15 cellular contexts compared by ENCODE assay signal in the genomic region with DNA sequence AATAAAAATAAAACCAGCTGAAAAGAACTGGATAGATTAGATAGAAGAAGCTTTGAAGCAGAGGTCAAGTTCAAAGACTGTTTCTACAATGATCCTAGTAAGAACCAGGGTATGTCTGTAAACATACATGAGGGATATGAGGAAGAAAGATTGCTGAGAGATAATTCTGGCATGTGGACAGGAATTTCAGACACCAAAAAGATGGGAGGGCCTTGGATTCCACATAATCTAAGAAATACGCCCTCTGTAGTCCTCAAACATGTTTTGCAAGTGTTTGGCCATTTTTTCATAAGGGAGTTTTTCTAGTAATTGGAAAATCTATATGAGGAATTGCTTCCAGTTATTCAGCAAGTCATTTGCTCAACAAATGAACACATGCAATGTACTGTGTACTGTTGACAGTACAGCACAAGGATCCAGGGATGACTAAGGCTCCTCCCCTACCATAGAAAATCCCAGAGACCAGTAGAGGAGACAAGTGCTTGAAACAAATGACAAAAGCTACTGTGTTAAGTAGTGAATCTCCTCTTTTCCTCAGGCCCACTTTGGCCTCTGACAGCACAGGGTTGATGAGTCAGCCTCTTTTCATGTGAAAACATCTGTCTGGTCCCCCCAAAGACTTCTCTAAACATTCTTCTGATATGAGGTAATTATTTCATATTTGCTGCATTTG.
DNase-seq lines count a peak whose midpoint lies in the region; ATAC-seq and TF ChIP-seq lines count a peak whose summit lies in the region.
"Had no signal": no experiment of that assay in that cellular context is flagged by ENCODE, and none has a peak within 500 bp of the region (broad histone marks: within the 10 kb centered on the region; RNA-seq: fewer than 3 reads in every experiment).

No MANE protein-coding gene starts in this region.

- peaks cover 10% of the 10 kb centered on the region for H3K4me1 Mint-ChIP-seq in neural crest cell
- no peaks in the 10 kb centered on the region for H3K4me1 Mint-ChIP-seq in effector memory CD8-positive, alpha-beta T cell (ENCODE audit: low read depth in 2 of 2)

- DNase-seq in Daoy (ENCODE audit: low read depth), result peak; percentile 62
- peak; percentile 82 to 86 for DNase-seq in fibroblast of lung (ENCODE audit: low read depth in 2 of 2)
- DNase-seq in neural crest cell (ENCODE audit: low read depth, low spot score), result no peak
- no peak for DNase-seq in effector memory CD8-positive, alpha-beta T cell
- no peak for DNase-seq in substantia nigra (lab: John Stamatoyannopoulos, UW)
- DNase-seq in activated CD8-positive, alpha-beta memory T cell treated with anti-CD3 and anti-CD28 coated beads, Interleukin-2, amount 50 U/mL, for 4 hours, result no peak
- DNase-seq: activated gamma-delta T cell treated with Interleukin-2 at 50 U/mL for 16 hours, COR-L47, cortex of kidney, GOT3, NCI-H146, NCI-H82, psoas muscle had no signal

- H3K9ac ChIP-seq in OCI-LY1 (ENCODE audit: low read length), result no peak overlapping the region
- no peak overlapping the region for H3K9ac ChIP-seq in fibroblast of lung (ENCODE audit: insufficient read depth, low read length)

- H3K36me3 Mint-ChIP-seq in neural crest cell (ENCODE audit: low read depth), result no peaks in the 10 kb centered on the region
- H3K36me3 Mint-ChIP-seq in effector memory CD8-positive, alpha-beta T cell (ENCODE audit: insufficient read depth), result no peaks in the 10 kb centered on the region

- H3K27ac ChIP-seq in OCI-LY1 (ENCODE audit: low read depth, low read length, poor library complexity, severe bottlenecking) (no peak overlapping the region), fibroblast of lung (ENCODE audit: insufficient read depth, low read length) (peak overlapping the region; percentile 28), substantia nigra (ENCODE audit: low read depth, low read length, poor library complexity, severe bottlenecking) (no peak overlapping the region)
- H3K27ac ChIP-seq: psoas muscle had no signal

- H3K9me3 ChIP-seq in OCI-LY1 (ENCODE audit: low read length) (no peaks in the 10 kb centered on the region), fibroblast of lung (ENCODE audit: control insufficient read depth, insufficient read depth, low read depth, low read length) (no peaks in the 10 kb centered on the region)
- H3K9me3 ChIP-seq: psoas muscle had no signal

- H3K27me3 Mint-ChIP-seq in neural crest cell (ENCODE audit: low read depth), result no peaks in the 10 kb centered on the region
- H3K27me3 Mint-ChIP-seq in effector memory CD8-positive, alpha-beta T cell, result peaks cover 0 to 8% of the 10 kb centered on the region in 2 donors

- ATAC-seq in effector memory CD8-positive, alpha-beta T cell (replicated peaks), result no peak
- ATAC-seq in GM21576 (IDR thresholded peaks at IDR 0.05; ENCODE audit: unreplicated experiment), result no peak

- H3K79me2 ChIP-seq in OCI-LY1 (ENCODE audit: insufficient read depth, low read length) (no peaks in the 10 kb centered on the region), fibroblast of lung (ENCODE audit: control insufficient read depth, insufficient read depth, low read length) (no peaks in the 10 kb centered on the region)

- peak overlapping the region; percentile 11 for H3K27ac Mint-ChIP-seq in neural crest cell (ENCODE audit: unreplicated experiment)
- no peak overlapping the region for H3K27ac Mint-ChIP-seq in effector memory CD8-positive, alpha-beta T cell

- H3K27me3 ChIP-seq in OCI-LY1 (ENCODE audit: insufficient read depth, low read length), result no peaks in the 10 kb centered on the region
- H3K27me3 ChIP-seq in fibroblast of lung (ENCODE audit: control insufficient read depth, insufficient read depth, low read length), result no peaks in the 10 kb centered on the region

- H3K4me2 ChIP-seq in OCI-LY1 (ENCODE audit: low read length) (no peak overlapping the region), fibroblast of lung (ENCODE audit: extremely low read depth, insufficient read depth, low read length) (no peak overlapping the region)

- H3K36me3 ChIP-seq in OCI-LY1 (ENCODE audit: insufficient read depth, low read length) (no peaks in the 10 kb centered on the region), fibroblast of lung (ENCODE audit: control insufficient read depth, insufficient read depth, low read length) (no peaks in the 10 kb centered on the region)

- peaks cover 3% of the 10 kb centered on the region for H3K9me3 Mint-ChIP-seq in neural crest cell
- peaks cover 0 to 4% of the 10 kb centered on the region in 2 donors for H3K9me3 Mint-ChIP-seq in effector memory CD8-positive, alpha-beta T cell

- no peak overlapping the region for H3K4me3 Mint-ChIP-seq in neural crest cell
- H3K4me3 Mint-ChIP-seq in effector memory CD8-positive, alpha-beta T cell, result no peak overlapping the region

- H3K9me2 ChIP-seq in OCI-LY1 (ENCODE audit: low read depth, low read length), result no peaks in the 10 kb centered on the region

- 0 out of 2 replicates have a peak, but pooled peaks cover under 1% of the 10 kb centered on the region for H3F3A ChIP-seq in OCI-LY1 (ENCODE audit: insufficient read depth, low read length)

- TF ChIP-seq CTCF in OCI-LY1 (IDR thresholded peaks at IDR 0.05; ENCODE audit: low read length) (0 out of 2 replicates have a peak, but pooled peaks have one; percentile 5), fibroblast of lung (conservative IDR thresholded peaks at IDR 0.05 in 1 of 2, IDR thresholded peaks at IDR 0.05 in 1 of 2; ENCODE audit: low read depth in 1 of 2, low read length in 2 of 2) (peak; percentile 23 to 27), neural crest cell (conservative IDR thresholded peaks at IDR 0.05) (peak; percentile 43)

- H3K4me1 ChIP-seq in OCI-LY1 (ENCODE audit: insufficient read depth, low read length, severe bottlenecking) (no peaks in the 10 kb centered on the region), fibroblast of lung (ENCODE audit: control insufficient read depth, extremely low read depth, insufficient read depth, low read length) (peaks cover 9% of the 10 kb centered on the region)
- H3K4me1 ChIP-seq: psoas muscle had no signal

- H3K4me3 ChIP-seq in OCI-LY1 (ENCODE audit: low read depth, low read length, poor library complexity, severe bottlenecking), result no peak overlapping the region
- no peak overlapping the region for H3K4me3 ChIP-seq in fibroblast of lung (replicated peaks in 1 of 4; ENCODE audit: control extremely low read depth in 1 of 4, insufficient read depth in 1 of 4, low read depth in 3 of 4, low read length in 4 of 4)
- H3K4me3 ChIP-seq: psoas muscle had no signal

- no peak overlapping the region for H2AFZ ChIP-seq in OCI-LY1 (ENCODE audit: low read length)
- H2AFZ ChIP-seq in fibroblast of lung (ENCODE audit: low read length), result no peak overlapping the region

- no peaks in the 10 kb centered on the region for H4K20me1 ChIP-seq in OCI-LY1 (ENCODE audit: insufficient read depth, low read length)
- H4K20me1 ChIP-seq in fibroblast of lung (ENCODE audit: control insufficient read depth, extremely low read depth, insufficient read depth, low read length), result no peaks in the 10 kb centered on the region

Comparison
In these comparisons a context has a peak if more than half of its experiments do, and no peak if none do; other contexts are left out.
1. DNase-seq: peak in Daoy (single experiment) and fibroblast of lung (2 of 2); none in neural crest cell (single experiment), effector memory CD8-positive, alpha-beta T cell (0 of 3), substantia nigra (0 of 49) and activated CD8-positive, alpha-beta memory T cell treated with anti-CD3 and anti-CD28 coated beads, Interleukin-2, amount 50 U/mL, for 4 hours (single experiment).
2. Peak in every context shown above with its lines, with median percentiles within 50 percentile points of each other: CTCF ChIP-seq.